7 cellular contexts compared by ENCODE assay signal in genomic region chr15:34209421-34210282, GRCh38.
A peak's percentile ranks its signal among the peaks of the same experiment; 100 is the strongest.
DNase-seq lines count a peak whose midpoint lies in the region; ATAC-seq, FAIRE-seq and TF ChIP-seq lines count a peak whose summit lies in the region.

KATNBL1 (minus strand) TSS chr15:34210096; CDS start chr15:34163676, 46,420 bp downstream.

- DNase-seq in GM18507 (ENCODE audit: extremely low spot score, insufficient read length, low read depth) (peak; percentile 94), NCI-H2029 (lab: John Stamatoyannopoulos, UW) (peak; percentile 86), T-helper 22 cell (ENCODE audit: low read depth) (peak; percentile 86), astrocyte of the cerebellum (ENCODE audit: low read depth) (peak; percentile 79), hippocampal formation (lab: John Stamatoyannopoulos, UW) (peak; percentile 91 to 93), retinal pigment epithelial cell (ENCODE audit: low read depth) (no peak)

- peak; percentile 79 for ATAC-seq in HG02981 (IDR thresholded peaks at IDR 0.05; ENCODE audit: unreplicated experiment)

- TF ChIP-seq CTCF in astrocyte of the cerebellum (IDR thresholded peaks at IDR 0.05; ENCODE audit: low read depth, low read length, missing control alignments), result peak; percentile 92
- TF ChIP-seq CTCF in retinal pigment epithelial cell (conservative IDR thresholded peaks at IDR 0.05; ENCODE audit: low read depth, low read length), result peak; percentile 91

- in situ Hi-C loops in astrocyte of the cerebellum (cut with HindIII; ENCODE audit: low sequenced_read_pairs), result loop anchor here (5.0 kb wide), 1 partner anchor 62 kb away; no protein-coding TSS in a partner anchor

- H3K4me3 ChIP-seq in astrocyte of the cerebellum (ENCODE audit: low read depth, low read length) (peak within 1 kb of the TSS; percentile 57), retinal pigment epithelial cell (ENCODE audit: low read length) (peak within 1 kb of the TSS; percentile 76)

- FAIRE-seq in GM18507 (lab: Jason Lieb, UNC), result peak; percentile 93
